In the genomic region with DNA sequence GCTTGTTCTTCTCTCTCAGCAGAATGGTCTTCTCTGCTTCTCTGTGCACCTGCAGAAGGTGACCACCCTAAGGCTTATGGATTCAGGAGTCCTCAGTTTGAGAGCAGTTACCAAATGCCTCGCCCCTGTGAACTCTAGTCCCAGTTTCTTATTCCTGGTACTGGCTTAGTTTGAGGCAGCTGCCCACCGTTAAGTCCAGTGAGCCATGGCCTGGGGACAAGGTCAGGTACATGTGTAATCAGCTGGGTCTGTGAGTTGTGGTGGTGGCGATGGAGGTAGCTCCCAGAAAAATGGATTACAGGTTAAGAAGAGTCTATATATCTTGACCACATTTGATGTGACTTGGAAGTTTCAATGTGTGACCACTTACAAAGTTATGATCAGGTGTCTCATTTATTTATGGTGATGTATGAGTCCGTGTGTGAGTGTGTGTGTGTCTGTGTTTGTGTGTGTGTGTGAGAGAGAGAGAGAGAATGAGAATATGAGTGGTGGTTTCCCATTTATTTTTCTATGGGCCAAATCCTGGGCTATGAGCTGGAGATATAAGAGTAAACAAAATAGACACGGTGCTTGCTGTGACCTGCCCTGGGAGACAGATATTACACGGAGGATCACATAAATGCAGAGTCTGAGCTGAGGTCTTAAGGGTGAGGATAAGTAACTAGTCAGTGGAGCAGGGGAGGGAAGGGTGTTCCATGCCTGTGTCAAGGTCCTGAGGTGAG, we compare ENCODE assay signal across 39 cellular contexts. TPM values are rescaled to one million over a fixed set of nuclear protein-coding genes. Genes with fewer than 3 reads are reported as not detected.
"Had no signal": no experiment of that assay in that cellular context is flagged by ENCODE, and none has a peak within 500 bp of the region (broad histone marks: within the 10 kb centered on the region; RNA-seq: fewer than 3 reads in every experiment).

No MANE protein-coding gene starts in this region.

- H3K9me3 Mint-ChIP-seq: activated naive CD4-positive, alpha-beta T cell treated with anti-CD3 and anti-CD28 coated beads, Interleukin-2, amount 50 U/mL, for 24 hours; activated naive CD8-positive, alpha-beta T cell treated with anti-CD3 and anti-CD28 coated beads, Interleukin-2, amount 50 U/mL, for 24 hours; activated T-cell treated with anti-CD3 and anti-CD28 coated beads, Interleukin-2, amount 50 U/mL, for 4 hours; activated T-helper 17 cell treated with anti-CD3 and anti-CD28 coated beads, Interleukin-2, amount 50 U/mL, for 72 hours; effector memory CD8-positive, alpha-beta T cell; memory B cell; naive thymus-derived CD4-positive, alpha-beta T cell; stimulated activated memory B cell treated with anti-CD40 and anti-IgM and Interleukin-4, amounts not matched to agents 10 μg/mL and 1 μg/mL and 100 μg/mL, for 72 hours; stimulated activated naive CD8-positive, alpha-beta T cell treated with anti-CD3 and anti-CD28 coated beads, Interleukin-15, amount 100 ng/mL, for 72 hours; T-helper 1 cell treated with Interleukin-12 subunit alpha and Interleukin-12 subunit beta and Interleukin-4 antibody, amounts not matched to agents 30 μg/mL and 1 μg/mL, for 36 hours had no signal

- H3K36me3 ChIP-seq: cardiac muscle cell, colonic mucosa, gastroesophageal sphincter, thyroid gland, upper lobe of left lung, WERI-Rb-1 had no signal

- H3K27me3 ChIP-seq: cardiac muscle cell, colonic mucosa, hepatocyte, thyroid gland, upper lobe of left lung had no signal

- H3K4me3 Mint-ChIP-seq: activated naive CD4-positive, alpha-beta T cell treated with anti-CD3 and anti-CD28 coated beads, Interleukin-2, amount 50 U/mL, for 24 hours; activated naive CD8-positive, alpha-beta T cell treated with anti-CD3 and anti-CD28 coated beads, Interleukin-2, amount 50 U/mL, for 24 hours; activated T-cell treated with anti-CD3 and anti-CD28 coated beads, Interleukin-2, amount 50 U/mL, for 4 hours; activated T-helper 17 cell treated with anti-CD3 and anti-CD28 coated beads, Interleukin-2, amount 50 U/mL, for 72 hours; effector memory CD8-positive, alpha-beta T cell; memory B cell; naive thymus-derived CD4-positive, alpha-beta T cell; stimulated activated memory B cell treated with anti-CD40 and anti-IgM and Interleukin-4, amounts not matched to agents 10 μg/mL and 1 μg/mL and 100 μg/mL, for 72 hours; stimulated activated naive CD8-positive, alpha-beta T cell treated with anti-CD3 and anti-CD28 coated beads, Interleukin-15, amount 100 ng/mL, for 72 hours; T-helper 1 cell treated with Interleukin-12 subunit alpha and Interleukin-12 subunit beta and Interleukin-4 antibody, amounts not matched to agents 30 μg/mL and 1 μg/mL, for 36 hours had no signal

- H3K4me2 ChIP-seq: hepatocyte, SK-N-SH had no signal

- H3K4me1 Mint-ChIP-seq: stimulated activated naive CD8-positive, alpha-beta T cell treated with anti-CD3 and anti-CD28 coated beads, Interleukin-15, amount 100 ng/mL, for 72 hours had no signal

- H3K27ac ChIP-seq: cardiac muscle cell, colonic mucosa, dorsolateral prefrontal cortex, gastroesophageal sphincter, hepatocyte, parathyroid adenoma, thyroid gland, upper lobe of left lung, WERI-Rb-1 had no signal

- H3K9me3 ChIP-seq: colonic mucosa, gastroesophageal sphincter, SK-N-SH, thyroid gland, upper lobe of left lung had no signal

- H2AFZ ChIP-seq: hepatocyte, parathyroid adenoma had no signal

- H3K4me1 ChIP-seq: colonic mucosa, gastroesophageal sphincter, parathyroid adenoma had no signal

- ATAC-seq: activated CD4-positive, CD25-positive, alpha-beta regulatory T cell treated with anti-CD3 and anti-CD28 coated beads, Interleukin-2, amount 50 U/mL, for 24 hours; activated naive CD8-positive, alpha-beta T cell treated with anti-CD3 and anti-CD28 coated beads, Interleukin-2, amount 50 U/mL, for 24 hours; activated T-cell treated with anti-CD3 and anti-CD28 coated beads, Interleukin-2, amount 50 U/mL, for 4 hours; activated T-helper 17 cell treated with anti-CD3 and anti-CD28 coated beads, Interleukin-2, amount 50 U/mL, for 72 hours; effector memory CD8-positive, alpha-beta T cell; gastroesophageal sphincter; left colon; naive thymus-derived CD4-positive, alpha-beta T cell; right cardiac atrium; stimulated activated memory B cell treated with anti-CD40 and anti-IgM and Interleukin-4, amounts not matched to agents 10 μg/mL and 1 μg/mL and 100 μg/mL, for 72 hours; stimulated activated naive CD8-positive, alpha-beta T cell treated with anti-CD3 and anti-CD28 coated beads, Interleukin-15, amount 100 ng/mL, for 72 hours had no signal

- H3K4me3 ChIP-seq: cardiac muscle cell, colonic mucosa, dorsolateral prefrontal cortex, gastroesophageal sphincter, hepatocyte, thyroid gland, upper lobe of left lung had no signal

- H3K27ac Mint-ChIP-seq: activated naive CD4-positive, alpha-beta T cell treated with anti-CD3 and anti-CD28 coated beads, Interleukin-2, amount 50 U/mL, for 24 hours; activated naive CD8-positive, alpha-beta T cell treated with anti-CD3 and anti-CD28 coated beads, Interleukin-2, amount 50 U/mL, for 24 hours; activated T-helper 17 cell treated with anti-CD3 and anti-CD28 coated beads, Interleukin-2, amount 50 U/mL, for 72 hours; effector memory CD8-positive, alpha-beta T cell; memory B cell; naive thymus-derived CD4-positive, alpha-beta T cell; stimulated activated memory B cell treated with anti-CD40 and anti-IgM and Interleukin-4, amounts not matched to agents 10 μg/mL and 1 μg/mL and 100 μg/mL, for 72 hours; stimulated activated naive CD8-positive, alpha-beta T cell treated with anti-CD3 and anti-CD28 coated beads, Interleukin-15, amount 100 ng/mL, for 72 hours; T-helper 1 cell treated with Interleukin-12 subunit alpha and Interleukin-12 subunit beta and Interleukin-4 antibody, amounts not matched to agents 30 μg/mL and 1 μg/mL, for 36 hours had no signal

- FAIRE-seq: kidney had no signal

- DNase-seq: activated CD4-positive, alpha-beta T cell treated with anti-CD3 and anti-CD28 coated beads for 48 hours; activated CD4-positive, alpha-beta T cell treated with anti-CD3 and anti-CD28 coated beads, Interleukin-2, amount 50 U/mL, for 48 hours; activated naive CD8-positive, alpha-beta T cell treated with anti-CD3 and anti-CD28 coated beads, Interleukin-2, amount 50 U/mL, for 24 hours; activated T-cell treated with anti-CD3 and anti-CD28 coated beads, Interleukin-2, amount 50 U/mL, for 4 hours; amygdala; cerebellar nuclear complex; colonic mucosa; dorsolateral prefrontal cortex; effector memory CD8-positive, alpha-beta T cell; kidney; left colon; midbrain; naive thymus-derived CD4-positive, alpha-beta T cell; nucleus accumbens; right cardiac atrium; SK-N-SH; stimulated activated CD4-positive, alpha-beta T cell treated with anti-CD3 and anti-CD28 coated beads, Interleukin-4, amount 100 ng/mL, for 24 hours; stimulated activated naive CD8-positive, alpha-beta T cell treated with anti-CD3 and anti-CD28 coated beads, Interleukin-15, amount 100 ng/mL, for 72 hours; substantia nigra; SW 1271; T-helper 9 cell; thyroid gland; upper lobe of left lung; WERI-Rb-1 had no signal

- H3K27me3 Mint-ChIP-seq: activated naive CD4-positive, alpha-beta T cell treated with anti-CD3 and anti-CD28 coated beads, Interleukin-2, amount 50 U/mL, for 24 hours; activated T-helper 17 cell treated with anti-CD3 and anti-CD28 coated beads, Interleukin-2, amount 50 U/mL, for 72 hours; effector memory CD8-positive, alpha-beta T cell; stimulated activated memory B cell treated with anti-CD40 and anti-IgM and Interleukin-4, amounts not matched to agents 10 μg/mL and 1 μg/mL and 100 μg/mL, for 72 hours had no signal

- H3K9ac ChIP-seq: parathyroid adenoma, SK-N-SH had no signal

- H3K79me2 ChIP-seq: hepatocyte, parathyroid adenoma had no signal

- H3K36me3 Mint-ChIP-seq: activated naive CD4-positive, alpha-beta T cell treated with anti-CD3 and anti-CD28 coated beads, Interleukin-2, amount 50 U/mL, for 24 hours; memory B cell; stimulated activated memory B cell treated with anti-CD40 and anti-IgM and Interleukin-4, amounts not matched to agents 10 μg/mL and 1 μg/mL and 100 μg/mL, for 72 hours had no signal

RNA-seq across cellular contexts. Expression of gene IL1RN, which starts 13.0 kb away (rescaled TPM):
- total RNA-seq: cardiac muscle cell, pulmonary artery endothelial cell, skeletal muscle tissue had no signal
- polyA plus RNA-seq: cardiac muscle cell; naive thymus-derived CD4-positive, alpha-beta T cell; neural cell; SK-N-SH had no signal

RNA-seq across cellular contexts. Expression of gene IL1F10, which starts 46.6 kb away (rescaled TPM):
- total RNA-seq: activated CD8-positive, alpha-beta memory T cell treated with anti-CD3 and anti-CD28 coated beads for 36 hours; activated T-cell treated with anti-CD3 and anti-CD28 coated beads, Interleukin-2, amount 50 U/mL, for 4 hours; activated T-helper 17 cell treated with anti-CD3 and anti-CD28 coated beads, Interleukin-2, amount 50 U/mL, for 72 hours; cardiac muscle cell; colonic mucosa; dorsolateral prefrontal cortex; gastroesophageal sphincter; hepatocyte; kidney; left colon; liver; naive thymus-derived CD4-positive, alpha-beta T cell; pulmonary artery endothelial cell; right cardiac atrium; skeletal muscle tissue; thyroid gland; upper lobe of left lung had no signal
- polyA plus RNA-seq: cardiac muscle cell; hepatocyte; liver; naive thymus-derived CD4-positive, alpha-beta T cell; neural cell; right cardiac atrium; SK-N-SH had no signal

RNA-seq across cellular contexts. Expression of gene IL36RN, which starts 55.4 kb away (rescaled TPM):
- total RNA-seq: activated CD8-positive, alpha-beta memory T cell treated with anti-CD3 and anti-CD28 coated beads for 36 hours; activated T-helper 17 cell treated with anti-CD3 and anti-CD28 coated beads, Interleukin-2, amount 50 U/mL, for 72 hours; cardiac muscle cell; colonic mucosa; dorsolateral prefrontal cortex; kidney; left colon; liver; pulmonary artery endothelial cell; right cardiac atrium; skeletal muscle tissue; thyroid gland; upper lobe of left lung had no signal
- polyA plus RNA-seq: cardiac muscle cell; liver; naive thymus-derived CD4-positive, alpha-beta T cell; neural cell; right cardiac atrium; SK-N-SH had no signal
